8 cellular contexts compared by ENCODE assay signal in genomic region chr2:26768759-26769500, GRCh38. TPM values are rescaled to one million over a fixed set of nuclear protein-coding genes. Genes with fewer than 3 reads are reported as not detected.
DNase-seq lines count a peak whose midpoint lies in the region; ATAC-seq and TF ChIP-seq lines count a peak whose summit lies in the region.

No MANE protein-coding gene starts in this region.

- no peaks in the 10 kb centered on the region for H3K9me3 ChIP-seq in trophoblast cell (ENCODE audit: insufficient read depth, low read depth, low read length)

- TF ChIP-seq CTCF in fibroblast of the aortic adventitia (IDR thresholded peaks at IDR 0.05; ENCODE audit: insufficient read depth, low read length) = no peak

- H2BK120ac ChIP-seq in trophoblast cell (ENCODE audit: insufficient read depth, low read length, poor library complexity) = no peak overlapping the region

- H3K9ac ChIP-seq in trophoblast cell (ENCODE audit: low read length) = no peak overlapping the region

- H2AK5ac ChIP-seq in trophoblast cell (ENCODE audit: low read length) = no peak overlapping the region

- H4K12ac ChIP-seq in trophoblast cell (ENCODE audit: low read depth, low read length) = no peak overlapping the region

- WGBS in trophoblast cell (ENCODE audit: extremely low coverage, insufficient coverage, insufficient read length) = no CpG with 5 or more reads among the region's 14 CpGs

- H3K79me1 ChIP-seq in trophoblast cell (ENCODE audit: low read length) = peaks cover 6% of the 10 kb centered on the region

- H4K91ac ChIP-seq in trophoblast cell (ENCODE audit: low read depth, low read length) = no peak overlapping the region

- H3K4me1 ChIP-seq in trophoblast cell (ENCODE audit: control insufficient read depth in 1 of 2, insufficient read depth in 2 of 2, low read length in 2 of 2) = peaks cover 24 to 29% of the 10 kb centered on the region in 2 experiments

- DNase-seq in GDM1 (lab: John Stamatoyannopoulos, UW) (peak; percentile 84), SKM-1 (lab: John Stamatoyannopoulos, UW; ENCODE audit: unreplicated experiment) (peak; percentile 96), fibroblast of the aortic adventitia (ENCODE audit: low read depth) (peak; percentile 82), trophoblast cell (peak; percentile 60 to 68), activated gamma-delta T cell treated with Interleukin-2 at 50 U/mL for 16 hours (no peak)

- H3K4me2 ChIP-seq in trophoblast cell (ENCODE audit: low read length) = no peak overlapping the region

- no peak overlapping the region for H2BK12ac ChIP-seq in trophoblast cell (ENCODE audit: low read length)

- peaks cover 0 to 4% of the 10 kb centered on the region in 2 experiments for H3K36me3 ChIP-seq in trophoblast cell (ENCODE audit: control insufficient read depth in 1 of 2, insufficient read depth in 2 of 2, low read length in 2 of 2)

- no peak overlapping the region for H4K8ac ChIP-seq in trophoblast cell (ENCODE audit: low read depth, low read length)

- peak overlapping the region; percentile 20 for H3K27ac ChIP-seq in trophoblast cell (ENCODE audit: low read depth, low read length)

- H3K14ac ChIP-seq in trophoblast cell (ENCODE audit: low read length) = peak overlapping the region; percentile 9

- peak overlapping the region; percentile 6 for H3K4ac ChIP-seq in trophoblast cell (ENCODE audit: low read depth, low read length)

- peaks cover 10% of the 10 kb centered on the region for H3K79me2 ChIP-seq in trophoblast cell (ENCODE audit: control insufficient read depth, insufficient read depth, low read length, poor library complexity)

- H2AFZ ChIP-seq in trophoblast cell (ENCODE audit: insufficient read depth, low read length, poor library complexity) = no peak overlapping the region

- H3K23ac ChIP-seq in trophoblast cell (ENCODE audit: low read length) = no peak overlapping the region

- peak overlapping the region; percentile 14 for H3K4me3 ChIP-seq in fibroblast of the aortic adventitia (ENCODE audit: low read depth, low read length)
- H3K4me3 ChIP-seq in trophoblast cell (ENCODE audit: low read depth, low read length) = no peak overlapping the region

- H3K27me3 ChIP-seq in trophoblast cell (ENCODE audit: insufficient read depth, low read length) = no peaks in the 10 kb centered on the region

- peak overlapping the region; percentile 49 for H3K18ac ChIP-seq in trophoblast cell (ENCODE audit: low read length)

- H2BK5ac ChIP-seq in trophoblast cell (ENCODE audit: low read depth, low read length, poor library complexity) = no peak overlapping the region

- ATAC-seq in GM18909 (IDR thresholded peaks at IDR 0.05; ENCODE audit: poor library complexity, unreplicated experiment) (no peak), HG03457 (IDR thresholded peaks at IDR 0.05; ENCODE audit: unreplicated experiment) (no peak), GM21515 (IDR thresholded peaks at IDR 0.05; ENCODE audit: unreplicated experiment) (no peak)

RNA-seq across cellular contexts. Expression of gene SLC35F6, which starts 4.8 kb away (rescaled TPM):
- 16.7 and 80.8 TPM in 2 replicates for total RNA-seq in fibroblast of the aortic adventitia (ENCODE audit: low replicate concordance)
- polyA plus RNA-seq in trophoblast cell (2013) = 22.9 and 23.5 TPM in 2 replicates

RNA-seq across cellular contexts. Expression of gene CENPA, which starts 16.9 kb away (rescaled TPM):
- total RNA-seq in fibroblast of the aortic adventitia (ENCODE audit: low replicate concordance) = 9.2 TPM in 1 of 2 replicates, not detected in the other
- polyA plus RNA-seq in trophoblast cell (2013) = 15.2 and 16.5 TPM in 2 replicates
